1 cellular context compared by ENCODE assay signal in genomic region chr12:50992814-50993213, GRCh38.
TF ChIP-seq lines count a peak whose summit lies in the region.

No MANE protein-coding gene starts in this region.

TF ChIP-seq in IMR-90, 13 proteins besides CTCF, POLR2A, EP300 and RAD21 (continued from another document):
- TF ChIP-seq MAZ (IDR thresholded peaks at IDR 0.05; ENCODE audit: borderline replicate concordance, low read depth, low read length) (no peak), FOS (IDR thresholded peaks at IDR 0.05; ENCODE audit: low read depth, low read length) (no peak)
